ENCODE assay signal across 1 cellular context in the genomic region with DNA sequence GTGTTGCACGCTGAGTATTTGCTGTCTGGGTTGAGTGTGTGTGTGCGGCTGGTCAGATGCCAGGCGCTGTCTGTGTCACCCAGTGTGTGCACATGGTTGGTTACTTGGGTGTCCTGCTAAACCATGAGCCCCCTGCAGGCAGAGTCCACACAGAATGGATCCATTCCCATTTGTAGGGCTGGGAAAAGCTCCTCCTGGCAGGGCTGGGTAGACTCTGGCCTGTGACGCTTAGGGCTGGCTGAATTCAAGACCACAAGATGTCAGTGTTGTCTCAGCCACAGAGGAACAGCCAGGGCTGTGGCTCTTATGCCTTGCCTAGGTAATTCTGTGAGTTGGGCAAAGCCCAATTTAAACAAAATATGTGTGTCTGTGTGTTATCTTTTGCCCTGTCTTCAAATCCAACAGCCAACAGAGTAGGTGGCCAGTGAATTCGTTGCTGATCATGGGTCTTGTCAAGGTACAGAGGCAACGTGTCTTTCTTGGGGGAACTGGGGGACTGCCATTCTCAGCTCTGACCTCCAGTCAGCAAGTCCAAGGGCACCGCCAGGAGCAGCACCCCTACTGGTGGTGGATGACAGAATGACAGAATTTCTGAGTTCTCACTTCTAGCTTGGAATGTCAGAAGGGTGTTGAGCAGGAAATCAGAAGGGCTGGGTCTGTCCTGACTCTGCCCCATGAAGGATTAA.
TF ChIP-seq lines count a peak whose summit lies in the region.

No MANE protein-coding gene starts in this region.

TF ChIP-seq in liver, 16 proteins besides CTCF, POLR2A, EP300 and RAD21 (continued from another document):
- TF ChIP-seq, protein P1, sequence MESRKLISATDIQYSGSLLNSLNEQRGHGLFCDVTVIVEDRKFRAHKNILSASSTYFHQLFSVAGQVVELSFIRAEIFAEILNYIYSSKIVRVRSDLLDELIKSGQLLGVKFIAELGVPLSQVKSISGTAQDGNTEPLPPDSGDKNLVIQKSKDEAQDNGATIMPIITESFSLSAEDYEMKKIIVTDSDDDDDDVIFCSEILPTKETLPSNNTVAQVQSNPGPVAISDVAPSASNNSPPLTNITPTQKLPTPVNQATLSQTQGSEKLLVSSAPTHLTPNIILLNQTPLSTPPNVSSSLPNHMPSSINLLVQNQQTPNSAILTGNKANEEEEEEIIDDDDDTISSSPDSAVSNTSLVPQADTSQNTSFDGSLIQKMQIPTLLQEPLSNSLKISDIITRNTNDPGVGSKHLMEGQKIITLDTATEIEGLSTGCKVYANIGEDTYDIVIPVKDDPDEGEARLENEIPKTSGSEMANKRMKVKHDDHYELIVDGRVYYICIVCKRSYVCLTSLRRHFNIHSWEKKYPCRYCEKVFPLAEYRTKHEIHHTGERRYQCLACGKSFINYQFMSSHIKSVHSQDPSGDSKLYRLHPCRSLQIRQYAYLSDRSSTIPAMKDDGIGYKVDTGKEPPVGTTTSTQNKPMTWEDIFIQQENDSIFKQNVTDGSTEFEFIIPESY (IDR thresholded peaks at IDR 0.05): no peak
- TF ChIP-seq, protein P2, sequence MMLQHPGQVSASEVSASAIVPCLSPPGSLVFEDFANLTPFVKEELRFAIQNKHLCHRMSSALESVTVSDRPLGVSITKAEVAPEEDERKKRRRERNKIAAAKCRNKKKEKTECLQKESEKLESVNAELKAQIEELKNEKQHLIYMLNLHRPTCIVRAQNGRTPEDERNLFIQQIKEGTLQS (IDR thresholded peaks at IDR 0.05): no peak
- TF ChIP-seq NR2F2 (IDR thresholded peaks at IDR 0.05) (no peak), FOXA1 (IDR thresholded peaks at IDR 0.05) (peak; percentile 32), JUND (IDR thresholded peaks at IDR 0.05) (peak in 1 of 2 donors; percentile 54), HNF4A (conservative IDR thresholded peaks at IDR 0.05) (peak; percentile 81 to 83), EGR1 (IDR thresholded peaks at IDR 0.05; ENCODE audit: low read depth in 2 of 2) (no peak), GABPA (IDR thresholded peaks at IDR 0.05 in 1 of 2, conservative IDR thresholded peaks at IDR 0.05 in 1 of 2) (no peak)
